ENCODE assay signal across 8 cellular contexts in the genomic region with DNA sequence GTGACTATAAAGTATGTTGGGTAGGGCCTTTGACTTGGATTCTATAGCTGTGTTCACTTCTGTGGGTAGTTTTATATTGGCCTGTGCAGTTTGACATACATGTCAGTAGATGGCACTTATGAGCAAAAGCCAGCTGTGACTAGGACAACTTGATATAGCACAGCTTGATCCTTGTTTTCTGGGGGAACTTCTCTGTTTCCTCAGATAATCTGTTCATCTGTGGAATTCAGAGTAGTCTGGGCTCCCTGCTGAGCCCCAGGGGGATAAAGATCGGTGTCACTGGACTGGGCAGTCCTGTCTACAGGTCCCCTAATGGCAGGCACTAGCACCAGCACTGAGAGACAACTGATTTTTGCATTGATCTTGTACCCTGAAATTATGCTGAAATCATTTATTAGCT. TPM values are rescaled to one million over a fixed set of nuclear protein-coding genes. Genes with fewer than 3 reads are reported as not detected.
A peak's percentile ranks its signal among the peaks of the same experiment; 100 is the strongest.
DNase-seq lines count a peak whose midpoint lies in the region; ATAC-seq and TF ChIP-seq lines count a peak whose summit lies in the region.

No MANE protein-coding gene starts in this region.

- intact Hi-C loops in left ventricle myocardium inferior (cut with micrococcal nuclease): no loop called here

- peak; percentile 82 for ATAC-seq in GM19395 (IDR thresholded peaks at IDR 0.05; ENCODE audit: unreplicated experiment)

- peak; percentile 63 for TF ChIP-seq CTCF in left ventricle myocardium inferior (IDR thresholded peaks at IDR 0.05; ENCODE audit: borderline replicate concordance)
- peak in 4 of 5 experiments; percentile 12 to 29 (median 18) for TF ChIP-seq CTCF in tibial nerve (IDR thresholded peaks at IDR 0.05)

- H3K4me1 ChIP-seq in left ventricle myocardium inferior: no peaks in the 10 kb centered on the region
- no peaks in the 10 kb centered on the region for H3K4me1 ChIP-seq in tibial nerve

- 0% methylated on average over 1 of the region's 1 CpG for WGBS in tibial nerve, 2 donors

- no peak overlapping the region for H3K4me3 ChIP-seq in Jurkat, Clone E6-1 (ENCODE audit: low read length)
- no peak overlapping the region for H3K4me3 ChIP-seq in left ventricle myocardium inferior
- no peak overlapping the region for H3K4me3 ChIP-seq in tibial nerve

- H3K9me3 ChIP-seq in left ventricle myocardium inferior (replicated peaks) (no peaks in the 10 kb centered on the region), tibial nerve (peaks cover 0 to 9% (median 0%) of the 10 kb centered on the region in 4 donors)

- DNase-seq in COLO829 (ENCODE audit: low spot score) (peak; percentile 8), SKM-1 treated with dmso at 0.1 percent for 144 hours (lab: John Stamatoyannopoulos, UW; ENCODE audit: unreplicated experiment) (peak; percentile 35), left ventricle myocardium inferior (no peak), tibial nerve (ENCODE audit: low spot score in 2 of 2) (no peak), midbrain (lab: John Stamatoyannopoulos, UW) (no peak)
- peak; percentile 25 for DNase-seq in Jurkat, Clone E6-1 (ENCODE audit: low read depth, low spot score)
- no peak for DNase-seq in activated effector memory CD4-positive, alpha-beta T cell treated with Interleukin-2 at 50 U/mL for 16 hours

- H3K27me3 ChIP-seq in left ventricle myocardium inferior (ENCODE audit: low read depth): no peaks in the 10 kb centered on the region
- no peaks in the 10 kb centered on the region for H3K27me3 ChIP-seq in tibial nerve

- no peak for TF ChIP-seq POLR2A in tibial nerve (IDR thresholded peaks at IDR 0.05)

- TF ChIP-seq EP300 in tibial nerve (IDR thresholded peaks at IDR 0.05): no peak

- H3K36me3 ChIP-seq in left ventricle myocardium inferior (no peaks in the 10 kb centered on the region), tibial nerve (no peaks in the 10 kb centered on the region)

- H3K27ac ChIP-seq in left ventricle myocardium inferior (replicated peaks) (no peak overlapping the region), tibial nerve (no peak overlapping the region)

RNA-seq across cellular contexts. Expression of a gene that starts 25.4 kb away (rescaled TPM):
- not detected for polyA plus RNA-seq in Jurkat, Clone E6-1 (2012; ENCODE audit: insufficient read depth, insufficient read length)
- total RNA-seq in left ventricle myocardium inferior: not detected
- total RNA-seq in tibial nerve: not detected

Comparison
In these comparisons a context has a peak if more than half of its experiments do, and no peak if none do; other contexts are left out.
1. DNase-seq: peak in COLO829 (single experiment), Jurkat, Clone E6-1 (single experiment) and SKM-1 treated with dmso at 0.1 percent for 144 hours (single experiment); none in left ventricle myocardium inferior (single experiment), tibial nerve (0 of 2), midbrain (single experiment) and activated effector memory CD4-positive, alpha-beta T cell treated with Interleukin-2 at 50 U/mL for 16 hours (single experiment).